In genomic region chr10:59792812-59793211, GRCh38 we compare ENCODE assay signal across 27 cellular contexts. TPM values are rescaled to one million over a fixed set of nuclear protein-coding genes. Genes with fewer than 3 reads are reported as not detected.
"Had no signal": no experiment of that assay in that cellular context is flagged by ENCODE, and none has a peak within 500 bp of the region (broad histone marks: within the 10 kb centered on the region; RNA-seq: fewer than 3 reads in every experiment).

No MANE protein-coding gene starts in this region.

- H3K27ac Mint-ChIP-seq: activated CD8-positive, alpha-beta T cell treated with anti-CD3 and anti-CD28 coated beads for 36 hours; activated naive CD4-positive, alpha-beta T cell treated with anti-CD3 and anti-CD28 coated beads, Interleukin-2, amount 10 ng/mL, durations not matched to agents 7 days and 5 days; activated naive CD8-positive, alpha-beta T cell treated with anti-CD3 and anti-CD28 coated beads for 36 hours; activated T-helper 17 cell treated with anti-CD3 and anti-CD28 coated beads, Interleukin-2, amount 50 U/mL, for 72 hours had no signal

- H3K4me1 Mint-ChIP-seq: activated naive CD4-positive, alpha-beta T cell treated with anti-CD3 and anti-CD28 coated beads, Interleukin-2, amount 10 ng/mL, durations not matched to agents 7 days and 5 days; activated T-helper 17 cell treated with anti-CD3 and anti-CD28 coated beads, Interleukin-2, amount 50 U/mL, for 72 hours had no signal

- FAIRE-seq: bronchial epithelial cell, K562 had no signal

- H3K4me3 Mint-ChIP-seq: activated CD8-positive, alpha-beta T cell treated with anti-CD3 and anti-CD28 coated beads for 36 hours; activated naive CD4-positive, alpha-beta T cell treated with anti-CD3 and anti-CD28 coated beads, Interleukin-2, amount 10 ng/mL, durations not matched to agents 7 days and 5 days; activated naive CD8-positive, alpha-beta T cell treated with anti-CD3 and anti-CD28 coated beads for 36 hours; activated T-helper 17 cell treated with anti-CD3 and anti-CD28 coated beads, Interleukin-2, amount 50 U/mL, for 72 hours; T-cell had no signal

- DNase-seq: activated CD4-positive, CD25-positive, alpha-beta regulatory T cell; activated CD8-positive, alpha-beta memory T cell treated with anti-CD3 and anti-CD28 coated beads, Interleukin-2, amount 50 U/mL, for 4 hours; activated CD8-positive, alpha-beta T cell treated with anti-CD3 and anti-CD28 coated beads for 36 hours; activated gamma-delta T cell; activated naive CD4-positive, alpha-beta T cell treated with anti-CD3 and anti-CD28 coated beads, Interleukin-2, amount 10 ng/mL, durations not matched to agents 7 days and 5 days; activated naive CD8-positive, alpha-beta T cell treated with anti-CD3 and anti-CD28 coated beads for 36 hours; activated T-cell treated with anti-CD3 and anti-CD28 coated beads, Interleukin-2, amount 50 U/mL, for 1 hour; central memory CD4-positive, alpha-beta T cell; Karpas-422; MM.1S; NCI-H1105; NCI-H1436 treated with DMSO at 0.1 percent for 48 hours; NCI-H187; NCI-H2081; NCI-H510A treated with DMSO at 0.1 percent for 48 hours; NCI-H69; NK-92 treated with Interleukin-12 subunit alpha and Interleukin-12 subunit beta, amount 100 ng/mL, for 24 hours; OCI-M1; RPMI8226; T-cell; T-helper 2 cell; T1000 had no signal

- H3K9me3 Mint-ChIP-seq: activated CD8-positive, alpha-beta T cell treated with anti-CD3 and anti-CD28 coated beads for 36 hours; activated naive CD4-positive, alpha-beta T cell treated with anti-CD3 and anti-CD28 coated beads, Interleukin-2, amount 10 ng/mL, durations not matched to agents 7 days and 5 days; activated naive CD8-positive, alpha-beta T cell treated with anti-CD3 and anti-CD28 coated beads for 36 hours; activated T-helper 17 cell treated with anti-CD3 and anti-CD28 coated beads, Interleukin-2, amount 50 U/mL, for 72 hours; T-cell had no signal

- H3K27me3 Mint-ChIP-seq: activated CD8-positive, alpha-beta T cell treated with anti-CD3 and anti-CD28 coated beads for 36 hours; activated naive CD4-positive, alpha-beta T cell treated with anti-CD3 and anti-CD28 coated beads, Interleukin-2, amount 10 ng/mL, durations not matched to agents 7 days and 5 days; activated naive CD8-positive, alpha-beta T cell treated with anti-CD3 and anti-CD28 coated beads for 36 hours; activated T-helper 17 cell treated with anti-CD3 and anti-CD28 coated beads, Interleukin-2, amount 50 U/mL, for 72 hours; T-cell had no signal

- ATAC-seq: activated CD8-positive, alpha-beta T cell treated with anti-CD3 and anti-CD28 coated beads for 36 hours; activated T-helper 17 cell treated with anti-CD3 and anti-CD28 coated beads, Interleukin-2, amount 50 U/mL, for 72 hours; K562; Panc1; Right ventricle myocardium inferior; T-cell had no signal

RNA-seq across cellular contexts. Expression of gene MRLN, which starts 39.6 kb away (rescaled TPM):
- total RNA-seq: activated CD8-positive, alpha-beta T cell treated with anti-CD3 and anti-CD28 coated beads for 36 hours; activated naive CD8-positive, alpha-beta T cell treated with anti-CD3 and anti-CD28 coated beads for 36 hours; bronchial epithelial cell; K562; Right ventricle myocardium inferior; T-cell had no signal
